ENCODE assay signal across 23 cellular contexts in genomic region chr6:151155095-151155494, GRCh38.
"Had no signal": no experiment of that assay in that cellular context is flagged by ENCODE, and none has a peak within 500 bp of the region (broad histone marks: within the 10 kb centered on the region; RNA-seq: fewer than 3 reads in every experiment).

No MANE protein-coding gene starts in this region.

- H3K4me3 ChIP-seq: left ventricle myocardium inferior, lung, pancreas, prostate gland, sigmoid colon, spleen, tibial nerve, uterus had no signal

- H3K27ac ChIP-seq: left ventricle myocardium inferior, pancreas, prostate gland, sigmoid colon, tibial nerve, uterus had no signal

- H3K27me3 Mint-ChIP-seq: type B pancreatic cell had no signal

- DNase-seq: hippocampal formation; immature natural killer cell; naive thymus-derived CD8-positive, alpha-beta T cell; nucleus accumbens; posterior cingulate gyrus; retina; spleen; stimulated activated CD4-positive, alpha-beta T cell treated with anti-CD3 and anti-CD28 coated beads, Interleukin-4, amount 100 ng/mL, for 24 hours; stimulated activated CD8-positive, alpha-beta memory T cell treated with anti-CD3 and anti-CD28 coated beads, Interleukin-4, amount 100 ng/mL, for 48 hours; stimulated activated naive CD4-positive, alpha-beta T cell treated with Interleukin-2 at 50 U/mL for 16 hours; stimulated activated naive CD8-positive, alpha-beta T cell treated with anti-CD3 and anti-CD28 coated beads, Interleukin-15, amount 100 ng/mL, for 72 hours; substantia nigra had no signal

- H3K27me3 ChIP-seq: pancreas, sigmoid colon, spleen, tibial nerve, uterus had no signal

- H3K36me3 Mint-ChIP-seq: immature natural killer cell; naive thymus-derived CD8-positive, alpha-beta T cell; stimulated activated memory B cell treated with anti-CD40 and anti-IgM and Interleukin-4, amounts not matched to agents 10 μg/mL and 1 μg/mL and 100 μg/mL, for 72 hours; type B pancreatic cell had no signal

- H3K4me1 Mint-ChIP-seq: immature natural killer cell; naive thymus-derived CD8-positive, alpha-beta T cell; stimulated activated memory B cell treated with anti-CD40 and anti-IgM and Interleukin-4, amounts not matched to agents 10 μg/mL and 1 μg/mL and 100 μg/mL, for 72 hours; stimulated activated naive CD8-positive, alpha-beta T cell treated with anti-CD3 and anti-CD28 coated beads, Interleukin-15, amount 100 ng/mL, for 72 hours had no signal

- FAIRE-seq: islet of Langerhans, pancreas, small intestine had no signal

- H3K4me1 ChIP-seq: pancreas, prostate gland, spleen, uterus had no signal

- H3K9me3 Mint-ChIP-seq: immature natural killer cell; stimulated activated memory B cell treated with anti-CD40 and anti-IgM and Interleukin-4, amounts not matched to agents 10 μg/mL and 1 μg/mL and 100 μg/mL, for 72 hours; stimulated activated naive CD8-positive, alpha-beta T cell treated with anti-CD3 and anti-CD28 coated beads, Interleukin-15, amount 100 ng/mL, for 72 hours; type B pancreatic cell had no signal

- H3K36me3 ChIP-seq: left ventricle myocardium inferior, pancreas, prostate gland, sigmoid colon, spleen, tibial nerve, uterus had no signal

- ATAC-seq: naive thymus-derived CD8-positive, alpha-beta T cell; stimulated activated memory B cell treated with anti-CD40 and anti-IgM and Interleukin-4, amounts not matched to agents 10 μg/mL and 1 μg/mL and 100 μg/mL, for 72 hours; stimulated activated naive CD8-positive, alpha-beta T cell treated with anti-CD3 and anti-CD28 coated beads, Interleukin-15, amount 100 ng/mL, for 72 hours had no signal

- H3K9me3 ChIP-seq: left ventricle myocardium inferior, pancreas, prostate gland, sigmoid colon, spleen, tibial nerve, uterus had no signal

- H3K4me3 Mint-ChIP-seq: immature natural killer cell; naive thymus-derived CD8-positive, alpha-beta T cell; stimulated activated memory B cell treated with anti-CD40 and anti-IgM and Interleukin-4, amounts not matched to agents 10 μg/mL and 1 μg/mL and 100 μg/mL, for 72 hours; stimulated activated naive CD8-positive, alpha-beta T cell treated with anti-CD3 and anti-CD28 coated beads, Interleukin-15, amount 100 ng/mL, for 72 hours; type B pancreatic cell had no signal

- H3K27ac Mint-ChIP-seq: immature natural killer cell; stimulated activated memory B cell treated with anti-CD40 and anti-IgM and Interleukin-4, amounts not matched to agents 10 μg/mL and 1 μg/mL and 100 μg/mL, for 72 hours; stimulated activated naive CD8-positive, alpha-beta T cell treated with anti-CD3 and anti-CD28 coated beads, Interleukin-15, amount 100 ng/mL, for 72 hours; type B pancreatic cell had no signal
